Comparison of ENCODE assay signal across 18 cellular contexts in the genomic region with DNA sequence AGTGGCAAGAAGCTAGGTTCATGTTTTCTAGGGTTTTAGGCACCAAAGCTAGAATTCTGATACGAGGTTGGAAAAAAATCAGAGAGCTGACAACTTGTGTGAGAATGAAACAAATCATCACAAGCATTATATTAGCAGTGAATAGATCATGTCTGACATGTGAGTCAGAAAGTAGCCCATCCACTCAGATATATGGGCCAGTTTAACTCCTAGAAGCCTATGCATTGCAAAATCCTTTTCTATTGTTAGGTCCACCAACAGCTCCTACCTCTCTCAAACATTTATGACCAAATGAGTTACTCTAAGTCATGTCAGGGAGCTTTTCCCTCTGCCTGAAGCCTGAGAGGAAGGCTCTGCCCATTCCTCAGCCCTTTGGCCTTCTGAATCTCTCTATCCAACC. TPM values are rescaled to one million over a fixed set of nuclear protein-coding genes. Genes with fewer than 3 reads are reported as not detected.
A peak's percentile ranks its signal among the peaks of the same experiment; 100 is the strongest.
DNase-seq lines count a peak whose midpoint lies in the region; ATAC-seq and TF ChIP-seq lines count a peak whose summit lies in the region.
"Had no signal": no experiment of that assay in that cellular context is flagged by ENCODE, and none has a peak within 500 bp of the region (broad histone marks: within the 10 kb centered on the region; RNA-seq: fewer than 3 reads in every experiment).

No MANE protein-coding gene starts in this region.

- intact Hi-C loops in heart left ventricle (cut with DNase I) (loop anchor here in 2 of 10 donors (5.0 kb wide), 2 partner anchors 42 to 307 kb away; a partner anchor contains a TSS), cardiac septum (cut with DNase I) (no loop called here), PC-3 (cut with micrococcal nuclease) (no loop called here)

- H3K27me3 ChIP-seq in heart left ventricle (no peaks in the 10 kb centered on the region), PC-3 (ENCODE audit: low read length) (no peaks in the 10 kb centered on the region)

- peak overlapping the region; percentile 63 for H3K27ac Mint-ChIP-seq in type B pancreatic cell
- H3K27ac Mint-ChIP-seq: CD4-positive, alpha-beta memory T cell had no signal

- H3K27ac ChIP-seq in heart left ventricle (peak overlapping the region in 9 of 12 donors; percentile 31 to 90 (median 73)), PC-3 (ENCODE audit: low read length) (no peak overlapping the region), epithelial cell of prostate (peak overlapping the region; percentile 60)
- H3K27ac ChIP-seq: KMS-11, SK-N-MC had no signal

- POLR2A ChIA-PET in PC-3 (lab: Charles Lee; ENCODE audit: unreplicated experiment): no interaction called here

- DNase-seq in heart left ventricle (no peak), cardiac septum (ENCODE audit: low spot score) (no peak), PC-3 (peak; percentile 19), epithelial cell of prostate (ENCODE audit: low read depth, low spot score) (no peak), type B pancreatic cell (ENCODE audit: extremely low spot score, unreplicated experiment) (no peak), C1 segment of cervical spinal cord (lab: John Stamatoyannopoulos, UW) (no peak)
- DNase-seq: Calu3; CD4-positive, alpha-beta memory T cell; NCI-H1092; NCI-H146; NCI-H2029 treated with DMSO at 0.1 percent for 48 hours; NCI-H446 treated with DMSO at 0.1 percent for 48 hours; SHP77 had no signal

- WGBS in heart left ventricle, 4 donors: 78 to 90% (median 83%) methylated on average over 1 of the region's 1 CpG

- no peaks in the 10 kb centered on the region for H3K36me3 Mint-ChIP-seq in type B pancreatic cell
- H3K36me3 Mint-ChIP-seq: CD4-positive, alpha-beta memory T cell had no signal

- TF ChIP-seq CTCF in heart left ventricle (IDR thresholded peaks at IDR 0.05): no peak
- no peak for TF ChIP-seq CTCF in PC-3 (conservative IDR thresholded peaks at IDR 0.05; ENCODE audit: low read depth, low read length)
- no peak for TF ChIP-seq CTCF in type B pancreatic cell (conservative IDR thresholded peaks at IDR 0.05)

- no peaks in the 10 kb centered on the region for H3K27me3 Mint-ChIP-seq in type B pancreatic cell

- H3K36me3 ChIP-seq in heart left ventricle (no peaks in the 10 kb centered on the region), PC-3 (ENCODE audit: low read depth, low read length) (no peaks in the 10 kb centered on the region)

- no peak for ATAC-seq in heart left ventricle
- ATAC-seq in PC-3: no peak
- ATAC-seq in HG02763 (IDR thresholded peaks at IDR 0.05; ENCODE audit: unreplicated experiment): no peak

- H3K9me3 Mint-ChIP-seq in type B pancreatic cell: no peaks in the 10 kb centered on the region
- H3K9me3 Mint-ChIP-seq: CD4-positive, alpha-beta memory T cell had no signal

- H3K9me3 ChIP-seq in heart left ventricle (no peaks in the 10 kb centered on the region), PC-3 (ENCODE audit: low read length) (no peaks in the 10 kb centered on the region)

- TF ChIP-seq POLR2A in heart left ventricle (IDR thresholded peaks at IDR 0.05): no peak

- peaks cover 22% of the 10 kb centered on the region for H3K4me1 Mint-ChIP-seq in type B pancreatic cell (ENCODE audit: unreplicated experiment)
- H3K4me1 Mint-ChIP-seq: CD4-positive, alpha-beta memory T cell had no signal

- no peak overlapping the region for H2AFZ ChIP-seq in PC-3 (ENCODE audit: low read length)

- H3F3A ChIP-seq in PC-3 (ENCODE audit: low read length, unreplicated experiment): no peaks in the 10 kb centered on the region

- no peak overlapping the region for H3K9ac ChIP-seq in PC-3 (ENCODE audit: low read length)
- H3K9ac ChIP-seq: KMS-11 had no signal

- H3K9me2 ChIP-seq in PC-3 (replicated peaks; ENCODE audit: low read length): no peaks in the 10 kb centered on the region

- H3K4me3 Mint-ChIP-seq in type B pancreatic cell: peak overlapping the region; percentile 15
- H3K4me3 Mint-ChIP-seq: CD4-positive, alpha-beta memory T cell had no signal

- no TSS peak for BruUV-seq in PC-3 (replicated peaks; lab: Mats Ljungman, UMichigan)

- H3K4me3 ChIP-seq in heart left ventricle (no peak overlapping the region), PC-3 (ENCODE audit: low read length) (no peak overlapping the region)
- H3K4me3 ChIP-seq: SK-N-MC had no signal

- H3K4me2 ChIP-seq in PC-3 (ENCODE audit: low read length): no peak overlapping the region
- H3K4me2 ChIP-seq: KMS-11 had no signal

- H3K79me2 ChIP-seq in PC-3 (ENCODE audit: low read length): no peaks in the 10 kb centered on the region

- no peaks in the 10 kb centered on the region for H4K20me1 ChIP-seq in PC-3 (ENCODE audit: low read length)

- H3K4me1 ChIP-seq in heart left ventricle: peaks cover 0 to 43% (median 18%) of the 10 kb centered on the region in 12 donors
- H3K4me1 ChIP-seq in PC-3 (ENCODE audit: insufficient read depth, low read length): peaks cover 33% of the 10 kb centered on the region

- CTCF ChIA-PET in PC-3 (lab: Charles Lee): interaction anchor here (0.7 kb wide), 1 partner anchor 26 kb away, joined by 4 read pairs; no protein-coding TSS in a partner anchor

RNA-seq across cellular contexts. Expression of a gene that starts 44.0 kb away (rescaled TPM):
- total RNA-seq in heart left ventricle (10 to 100 TPM; 24.3 to 47.1 (median 31.9) TPM), cardiac septum (36.6 TPM), PC-3 (2014; rRNA removed) (not detected in 2 replicates), type B pancreatic cell (ENCODE audit: low replicate concordance) (0.50 TPM in 1 of 2 replicates, not detected in the other)
- polyA plus RNA-seq in heart left ventricle: 10 to 100 TPM; 13.2 to 13.7 TPM
- total RNA-seq: CD4-positive, alpha-beta memory T cell; HT-29 had no signal
- polyA plus RNA-seq: BJ had no signal

Comparison
In these comparisons a context has a peak if more than half of its experiments do, and no peak if none do; other contexts are left out.
1. RNA of a gene that starts 44.0 kb away (total RNA-seq): 36.6 TPM in cardiac septum (single experiment) and 24.3 to 47.1 TPM in heart left ventricle; 0.50 TPM in type B pancreatic cell and not detected in PC-3; every median in the first group is over 10 times any median in the second.